28 cellular contexts compared by ENCODE assay signal in genomic region chr2:20647764-20648164, GRCh38. TPM values are rescaled to one million over a fixed set of nuclear protein-coding genes. Genes with fewer than 3 reads are reported as not detected.
A peak's percentile ranks its signal among the peaks of the same experiment; 100 is the strongest.
DNase-seq lines count a peak whose midpoint lies in the region; ATAC-seq and TF ChIP-seq lines count a peak whose summit lies in the region.
"Had no signal": no experiment of that assay in that cellular context is flagged by ENCODE, and none has a peak within 500 bp of the region (broad histone marks: within the 10 kb centered on the region; RNA-seq: fewer than 3 reads in every experiment).

No MANE protein-coding gene starts in this region.

- H3K27ac ChIP-seq in esophagus muscularis mucosa (replicated peaks in 1 of 4): peak overlapping the region; percentile 43 to 98 (median 78)
- H3K27ac ChIP-seq in CD4-positive, alpha-beta memory T cell (ENCODE audit: low read depth, low read length): no peak overlapping the region
- H3K27ac ChIP-seq in transverse colon: no peak overlapping the region
- H3K27ac ChIP-seq: adrenal gland, brain microvascular endothelial cell, colonic mucosa, suprapubic skin, vagina had no signal

- H3K27ac Mint-ChIP-seq in osteocyte (ENCODE audit: unreplicated experiment): no peak overlapping the region
- H3K27ac Mint-ChIP-seq in activated naive CD4-positive, alpha-beta T cell treated with anti-CD3 and anti-CD28 coated beads, Interleukin-2, amount 50 U/mL, for 72 hours: no peak overlapping the region
- H3K27ac Mint-ChIP-seq in CD4-positive, alpha-beta memory T cell: peak overlapping the region in 3 of 7 donors; percentile 36 to 78 (median 42)

- H3K36me3 ChIP-seq in BE2C: no peaks in the 10 kb centered on the region
- peaks cover 10 to 44% (median 40%) of the 10 kb centered on the region in 4 donors for H3K36me3 ChIP-seq in esophagus muscularis mucosa
- H3K36me3 ChIP-seq in CD4-positive, alpha-beta memory T cell (ENCODE audit: insufficient read depth, low read length): no peaks in the 10 kb centered on the region
- no peaks in the 10 kb centered on the region for H3K36me3 ChIP-seq in transverse colon
- H3K36me3 ChIP-seq: brain microvascular endothelial cell, colonic mucosa had no signal

- H3K27me3 ChIP-seq in BE2C: no peaks in the 10 kb centered on the region
- H3K27me3 ChIP-seq in esophagus muscularis mucosa: no peaks in the 10 kb centered on the region
- H3K27me3 ChIP-seq in CD4-positive, alpha-beta memory T cell (ENCODE audit: insufficient read depth, low read length): no peaks in the 10 kb centered on the region
- no peaks in the 10 kb centered on the region for H3K27me3 ChIP-seq in transverse colon
- H3K27me3 ChIP-seq: adrenal gland, brain microvascular endothelial cell, colonic mucosa, suprapubic skin, vagina had no signal

- H3K9me3 ChIP-seq in BE2C: no peaks in the 10 kb centered on the region
- no peaks in the 10 kb centered on the region for H3K9me3 ChIP-seq in esophagus muscularis mucosa
- H3K9me3 ChIP-seq in CD4-positive, alpha-beta memory T cell (ENCODE audit: control insufficient read depth in 1 of 2, low read length in 2 of 2): no peaks in the 10 kb centered on the region
- H3K9me3 ChIP-seq in transverse colon: no peaks in the 10 kb centered on the region
- H3K9me3 ChIP-seq: adrenal gland, colonic mucosa, suprapubic skin, vagina had no signal

- intact Hi-C loops in esophagus muscularis mucosa (cut with DNase I) (no loop called here), transverse colon (cut with DNase I; ENCODE audit: low total_unique reads) (no loop called here)
- intact Hi-C loops in CD4-positive, alpha-beta memory T cell (cut with micrococcal nuclease): no loop called here

- H3K27me3 Mint-ChIP-seq in osteocyte (ENCODE audit: unreplicated experiment): no peaks in the 10 kb centered on the region
- H3K27me3 Mint-ChIP-seq in CD4-positive, alpha-beta memory T cell: no peaks in the 10 kb centered on the region

- POLR2A ChIA-PET in CD4-positive, alpha-beta memory T cell (lab: Charles Lee; ENCODE audit: partially characterized antibody): interaction anchor here (1.6 kb wide), 1 partner anchor 201 kb away, joined by 5 read pairs; the partner anchor contains the start of gene RHOB

- TF ChIP-seq POLR2A in esophagus muscularis mucosa (IDR thresholded peaks at IDR 0.05; ENCODE audit: low read depth) (no peak), transverse colon (IDR thresholded peaks at IDR 0.05) (no peak)

- 96% methylated on average over 7 of the region's 8 CpGs for WGBS in esophagus muscularis mucosa
- WGBS in transverse colon (ENCODE audit: low coverage in 1 of 2), 2 donors: 86 to 93% methylated on average over 2 to 8 of the region's 8 CpGs

- H3K4me1 Mint-ChIP-seq in osteocyte (ENCODE audit: unreplicated experiment): peaks cover 42% of the 10 kb centered on the region
- peaks cover 25 to 49% (median 40%) of the 10 kb centered on the region in 4 donors for H3K4me1 Mint-ChIP-seq in CD4-positive, alpha-beta memory T cell

- CTCF ChIA-PET in CD4-positive, alpha-beta memory T cell (lab: Charles Lee; ENCODE audit: partially characterized antibody): interaction anchor here (0.9 to 2.1 kb wide), 5 partner anchors 201 to 237 kb away, joined by 3 to 11 read pairs (median 8); partner anchors contain the start of gene RHOB

- DNase-seq in BE2C (peak; percentile 71), COR-L47 (lab: John Stamatoyannopoulos, UW) (peak; percentile 37), esophagus muscularis mucosa (ENCODE audit: extremely low spot score) (no peak), osteocyte (ENCODE audit: extremely low spot score, unreplicated experiment) (no peak), transverse colon (no peak), NCI-H82 (lab: John Stamatoyannopoulos, UW) (no peak)
- no peak for DNase-seq in activated naive CD4-positive, alpha-beta T cell treated with anti-CD3 and anti-CD28 coated beads, Interleukin-2, amount 50 U/mL, for 72 hours (ENCODE audit: low spot score in 2 of 2)
- no peak for DNase-seq in CD4-positive, alpha-beta memory T cell
- DNase-seq: activated CD4-positive, alpha-beta T cell treated with anti-CD3 and anti-CD28 coated beads for 48 hours; activated naive CD4-positive, alpha-beta T cell; activated T-cell treated with anti-CD3 and anti-CD28 coated beads, Interleukin-2, amount 50 U/mL, for 4 hours; adrenal gland; brain microvascular endothelial cell; colonic mucosa; DMS 273 treated with DMSO at 0.1 percent for 48 hours; IMR-90; NCI-H1417 treated with DMSO at 0.1 percent for 48 hours; NCI-H524 treated with DMSO at 0.1 percent for 48 hours; nucleus accumbens; small intestine; T-helper 2 cell had no signal

- ATAC-seq in activated naive CD4-positive, alpha-beta T cell treated with anti-CD3 and anti-CD28 coated beads, Interleukin-2, amount 50 U/mL, for 72 hours: no peak
- ATAC-seq: activated T-cell treated with anti-CD3 and anti-CD28 coated beads, Interleukin-2, amount 50 U/mL, for 4 hours; SK-N-SH treated with all-trans-retinoic acid at 6 μM for 48 hours had no signal

- TF ChIP-seq EP300 in esophagus muscularis mucosa (IDR thresholded peaks at IDR 0.05) (no peak), transverse colon (IDR thresholded peaks at IDR 0.05; ENCODE audit: low read depth) (no peak)

- H3K4me3 Mint-ChIP-seq in osteocyte (ENCODE audit: unreplicated experiment): peak overlapping the region; percentile 31
- no peak overlapping the region for H3K4me3 Mint-ChIP-seq in CD4-positive, alpha-beta memory T cell
- H3K4me3 Mint-ChIP-seq: activated T-cell treated with anti-CD3 and anti-CD28 coated beads, Interleukin-2, amount 50 U/mL, for 4 hours had no signal

- H3K36me3 Mint-ChIP-seq in osteocyte (ENCODE audit: unreplicated experiment): peaks cover 13% of the 10 kb centered on the region
- H3K36me3 Mint-ChIP-seq in activated naive CD4-positive, alpha-beta T cell treated with anti-CD3 and anti-CD28 coated beads, Interleukin-2, amount 50 U/mL, for 72 hours: no peaks in the 10 kb centered on the region
- H3K36me3 Mint-ChIP-seq in CD4-positive, alpha-beta memory T cell: peaks cover 18 to 31% of the 10 kb centered on the region in 2 donors

- H3K4me3 ChIP-seq in BE2C (ENCODE audit: low read depth, low read length) (no peak overlapping the region), esophagus muscularis mucosa (no peak overlapping the region), transverse colon (no peak overlapping the region)
- no peak overlapping the region for H3K4me3 ChIP-seq in CD4-positive, alpha-beta memory T cell (ENCODE audit: low read length in 2 of 2)
- H3K4me3 ChIP-seq: adrenal gland, colonic mucosa, suprapubic skin, vagina had no signal

- in situ Hi-C loops in transverse colon (cut with MboI; ENCODE audit: low pct_ligation_motif_present in 1 of 4, low pct_unique_long_range_greater_than_20kb in 1 of 4, low sequenced_read_pairs in 3 of 4): loop anchor here in 3 of 4 donors (10.0 to 25.0 kb wide), 4 partner anchors 210 to 760 kb away; partner anchors contain the start of gene RHOB (in 1 of the 3)

- TF ChIP-seq CTCF in BE2C (IDR thresholded peaks at IDR 0.05; ENCODE audit: low read depth, low read length) (no peak), esophagus muscularis mucosa (IDR thresholded peaks at IDR 0.05) (no peak), osteocyte (IDR thresholded peaks at IDR 0.05) (no peak), transverse colon (IDR thresholded peaks at IDR 0.05) (no peak)

- H3K4me1 ChIP-seq in BE2C: peaks cover 13% of the 10 kb centered on the region
- peaks cover 28 to 66% (median 59%) of the 10 kb centered on the region in 4 donors for H3K4me1 ChIP-seq in esophagus muscularis mucosa
- peaks cover 20% of the 10 kb centered on the region for H3K4me1 ChIP-seq in CD4-positive, alpha-beta memory T cell (ENCODE audit: insufficient read depth, low read length)
- peaks cover 23 to 38% (median 31%) of the 10 kb centered on the region in 4 donors for H3K4me1 ChIP-seq in transverse colon

- no peaks in the 10 kb centered on the region for H3K9me3 Mint-ChIP-seq in osteocyte (ENCODE audit: unreplicated experiment)
- H3K9me3 Mint-ChIP-seq in activated naive CD4-positive, alpha-beta T cell treated with anti-CD3 and anti-CD28 coated beads, Interleukin-2, amount 50 U/mL, for 72 hours: no peaks in the 10 kb centered on the region
- H3K9me3 Mint-ChIP-seq in CD4-positive, alpha-beta memory T cell: peaks cover 0 to 3% (median 0%) of the 10 kb centered on the region in 8 donors
- H3K9me3 Mint-ChIP-seq: activated T-cell treated with anti-CD3 and anti-CD28 coated beads, Interleukin-2, amount 50 U/mL, for 4 hours had no signal

RNA-seq across cellular contexts. Expression of gene HS1BP3, which starts 3.1 kb away (rescaled TPM):
- 28.3 TPM for polyA plus RNA-seq in BE2C (2012; ENCODE audit: insufficient read depth, insufficient read length, low read depth)
- total RNA-seq in esophagus muscularis mucosa: 10 to 100 TPM; 42.6 to 95.6 (median 60.0) TPM
- total RNA-seq in osteocyte: 40.5 and 42.8 TPM in 2 replicates
- 1 to 10 TPM; 6.1 to 7.9 TPM for total RNA-seq in activated naive CD4-positive, alpha-beta T cell treated with anti-CD3 and anti-CD28 coated beads, Interleukin-2, amount 50 U/mL, for 72 hours
- total RNA-seq in CD4-positive, alpha-beta memory T cell: 10 to 100 TPM; 20.1 TPM
- polyA plus RNA-seq in CD4-positive, alpha-beta memory T cell: 10 to 100 TPM; 16.7 to 17.5 TPM
- total RNA-seq in transverse colon: 10 to 100 TPM; 29.5 to 44.2 (median 33.1) TPM

RNA-seq across cellular contexts. Expression of gene GDF7, which starts 19.2 kb away (rescaled TPM):
- polyA plus RNA-seq in BE2C (2012; ENCODE audit: insufficient read depth, insufficient read length, low read depth): 0.14 TPM
- 10 to 100 TPM in 1 of 4 donors, 1 to 10 TPM in 3; 2.7 to 10.4 (median 7.4) TPM for total RNA-seq in esophagus muscularis mucosa
- 9.0 and 10.1 TPM in 2 replicates for total RNA-seq in osteocyte
- total RNA-seq in activated naive CD4-positive, alpha-beta T cell treated with anti-CD3 and anti-CD28 coated beads, Interleukin-2, amount 50 U/mL, for 72 hours: under 1 TPM in 1 of 2 donors, not detected in 1; 0.07 TPM
- under 1 TPM; 0.19 to 0.26 TPM for total RNA-seq in CD4-positive, alpha-beta memory T cell
- under 1 TPM; 0.04 to 0.22 TPM for polyA plus RNA-seq in CD4-positive, alpha-beta memory T cell
- total RNA-seq in transverse colon: 1 to 10 TPM in 1 of 4 donors, under 1 TPM in 3; 0.20 to 1.1 (median 0.58) TPM
- total RNA-seq: activated CD8-positive, alpha-beta memory T cell treated with anti-CD3 and anti-CD28 coated beads for 36 hours; MCF 10A; RPMI7951 had no signal
- polyA plus RNA-seq: keratinocyte had no signal

Comparison
In these comparisons a context has a peak if more than half of its experiments do, and no peak if none do; other contexts are left out.
1. DNase-seq: peak in BE2C (single experiment) and COR-L47 (single experiment); none in esophagus muscularis mucosa (single experiment), osteocyte (single experiment), activated naive CD4-positive, alpha-beta T cell treated with anti-CD3 and anti-CD28 coated beads, Interleukin-2, amount 50 U/mL, for 72 hours (0 of 2), CD4-positive, alpha-beta memory T cell (0 of 5), transverse colon (single experiment) and NCI-H82 (single experiment).
2. H3K27ac ChIP-seq: peak in esophagus muscularis mucosa (4 of 4); none in CD4-positive, alpha-beta memory T cell (single experiment) and transverse colon (0 of 4).